Comparison of ENCODE assay signal across 11 cellular contexts in the genomic region with DNA sequence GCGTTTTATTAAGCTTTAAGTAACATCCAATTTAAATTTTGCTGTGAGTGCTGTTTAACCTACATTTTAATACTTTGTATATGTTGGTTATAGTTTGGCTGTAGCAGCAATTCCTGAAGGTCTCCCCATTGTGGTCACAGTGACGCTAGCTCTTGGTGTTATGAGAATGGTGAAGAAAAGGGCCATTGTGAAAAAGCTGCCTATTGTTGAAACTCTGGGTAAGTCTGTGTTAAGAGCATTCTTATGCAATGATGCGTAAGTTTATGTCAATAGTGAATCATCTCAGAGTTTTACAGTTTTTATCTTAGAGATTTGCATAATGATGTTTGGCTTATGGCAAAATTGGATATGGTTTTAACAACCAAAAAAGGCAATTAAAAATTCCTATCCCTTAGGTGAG.
DNase-seq lines count a peak whose midpoint lies in the region; ATAC-seq and TF ChIP-seq lines count a peak whose summit lies in the region.
"Had no signal": no experiment of that assay in that cellular context is flagged by ENCODE, and none has a peak within 500 bp of the region (broad histone marks: within the 10 kb centered on the region; RNA-seq: fewer than 3 reads in every experiment).

No MANE protein-coding gene starts in this region.

- no peaks in the 10 kb centered on the region for H3K9me3 Mint-ChIP-seq in HFFc6
- no peaks in the 10 kb centered on the region for H3K9me3 Mint-ChIP-seq in CD8-positive, alpha-beta T cell
- H3K9me3 Mint-ChIP-seq in activated naive CD8-positive, alpha-beta T cell treated with anti-CD3 and anti-CD28 coated beads, Interleukin-2, amount 50 U/mL, for 24 hours, result no peaks in the 10 kb centered on the region

- POLR2A ChIA-PET in CD8-positive, alpha-beta T cell (lab: Charles Lee), result no interaction called here

- no peak overlapping the region for H3K4me3 ChIP-seq in CD8-positive, alpha-beta T cell (ENCODE audit: low read depth, low read length)
- H3K4me3 ChIP-seq: body of pancreas, lower lobe of right lung had no signal

- peak overlapping the region; percentile 37 for H3K4me3 Mint-ChIP-seq in HFFc6
- no peak overlapping the region for H3K4me3 Mint-ChIP-seq in CD8-positive, alpha-beta T cell
- H3K4me3 Mint-ChIP-seq in activated naive CD8-positive, alpha-beta T cell treated with anti-CD3 and anti-CD28 coated beads, Interleukin-2, amount 50 U/mL, for 24 hours, result no peak overlapping the region

- H3K27me3 Mint-ChIP-seq in HFFc6 (ENCODE audit: insufficient read depth), result no peaks in the 10 kb centered on the region
- H3K27me3 Mint-ChIP-seq in CD8-positive, alpha-beta T cell (ENCODE audit: low read depth), result no peaks in the 10 kb centered on the region
- no peaks in the 10 kb centered on the region for H3K27me3 Mint-ChIP-seq in activated naive CD8-positive, alpha-beta T cell treated with anti-CD3 and anti-CD28 coated beads, Interleukin-2, amount 50 U/mL, for 24 hours

- ATAC-seq in foreskin keratinocyte, result peak; percentile 100
- no peak for ATAC-seq in CD8-positive, alpha-beta T cell
- ATAC-seq in activated naive CD8-positive, alpha-beta T cell treated with anti-CD3 and anti-CD28 coated beads, Interleukin-2, amount 50 U/mL, for 24 hours, result no peak
- ATAC-seq: body of pancreas had no signal

- no peak; the same call in 1 of the 2 replicates for TF ChIP-seq CTCF in HFFc6 (IDR thresholded peaks at IDR 0.05)
- TF ChIP-seq CTCF in foreskin keratinocyte (conservative IDR thresholded peaks at IDR 0.05), result no peak
- no peak for TF ChIP-seq CTCF in CD8-positive, alpha-beta T cell (IDR thresholded peaks at IDR 0.05)

- H3K36me3 Mint-ChIP-seq in HFFc6 (ENCODE audit: low read depth), result peaks cover 66% of the 10 kb centered on the region
- H3K36me3 Mint-ChIP-seq in CD8-positive, alpha-beta T cell, result peaks cover 69% of the 10 kb centered on the region
- peaks cover 66% of the 10 kb centered on the region for H3K36me3 Mint-ChIP-seq in activated naive CD8-positive, alpha-beta T cell treated with anti-CD3 and anti-CD28 coated beads, Interleukin-2, amount 50 U/mL, for 24 hours (ENCODE audit: low read depth)

- DNase-seq in HFFc6 (peak; percentile 90), SK-MEL-5 (ENCODE audit: low read depth, low spot score) (peak; percentile 94), foreskin keratinocyte (peak; percentile 91 to 95), smooth muscle cell of the brain vasculature (ENCODE audit: low read depth, low spot score) (peak; percentile 7), epidermal melanocyte (ENCODE audit: insufficient read length, low spot score) (no peak)
- no peak for DNase-seq in CD8-positive, alpha-beta T cell
- no peak for DNase-seq in activated naive CD8-positive, alpha-beta T cell treated with anti-CD3 and anti-CD28 coated beads, Interleukin-2, amount 50 U/mL, for 24 hours
- DNase-seq: body of pancreas; lower lobe of right lung; stimulated activated CD4-positive, alpha-beta T cell treated with anti-CD3 and anti-CD28 coated beads, Interleukin-2, amount 100 ng/mL, for 48 hours had no signal

- peaks cover 87% of the 10 kb centered on the region for H3K4me1 Mint-ChIP-seq in HFFc6 (ENCODE audit: low read depth)
- no peaks in the 10 kb centered on the region for H3K4me1 Mint-ChIP-seq in CD8-positive, alpha-beta T cell (ENCODE audit: low read depth)
- H3K4me1 Mint-ChIP-seq in activated naive CD8-positive, alpha-beta T cell treated with anti-CD3 and anti-CD28 coated beads, Interleukin-2, amount 50 U/mL, for 24 hours, result peaks cover 4% of the 10 kb centered on the region

- in situ Hi-C loops in SK-MEL-5 (cut with HindIII; ENCODE audit: low pct_unique_long_range_greater_than_20kb, low sequenced_read_pairs), result no loop called here

- no peaks in the 10 kb centered on the region for H3K27me3 ChIP-seq in foreskin keratinocyte
- H3K27me3 ChIP-seq in CD8-positive, alpha-beta T cell (ENCODE audit: insufficient read depth, low read length), result no peaks in the 10 kb centered on the region
- H3K27me3 ChIP-seq: body of pancreas had no signal

- intact Hi-C loops in CD8-positive, alpha-beta T cell (cut with DNase I, micrococcal nuclease), result no loop called here

- H3K36me3 ChIP-seq in CD8-positive, alpha-beta T cell (ENCODE audit: insufficient read depth, low read length), result peaks cover 15% of the 10 kb centered on the region

- peak overlapping the region; percentile 96 for H3K27ac ChIP-seq in foreskin keratinocyte
- no peak overlapping the region for H3K27ac ChIP-seq in CD8-positive, alpha-beta T cell (ENCODE audit: low read depth, low read length)
- H3K27ac ChIP-seq: body of pancreas, lower lobe of right lung, VCaP had no signal

- H3K27ac Mint-ChIP-seq in HFFc6, result peak overlapping the region; percentile 81
- no peak overlapping the region for H3K27ac Mint-ChIP-seq in CD8-positive, alpha-beta T cell
- no peak overlapping the region for H3K27ac Mint-ChIP-seq in activated naive CD8-positive, alpha-beta T cell treated with anti-CD3 and anti-CD28 coated beads, Interleukin-2, amount 50 U/mL, for 24 hours

- CTCF ChIA-PET in CD8-positive, alpha-beta T cell (lab: Charles Lee), result no interaction called here

- peaks cover 11% of the 10 kb centered on the region for H3K4me1 ChIP-seq in foreskin keratinocyte
- H3K4me1 ChIP-seq in CD8-positive, alpha-beta T cell (ENCODE audit: insufficient read depth, low read length), result no peaks in the 10 kb centered on the region
- H3K4me1 ChIP-seq: body of pancreas, lower lobe of right lung had no signal

- no peaks in the 10 kb centered on the region for H3K9me3 ChIP-seq in CD8-positive, alpha-beta T cell (ENCODE audit: low read length)
- H3K9me3 ChIP-seq: body of pancreas, lower lobe of right lung had no signal

Comparison
In these comparisons a context has a peak if more than half of its experiments do, and no peak if none do; other contexts are left out.
1. DNase-seq: peak in HFFc6 (single experiment), SK-MEL-5 (single experiment), foreskin keratinocyte (2 of 2) and smooth muscle cell of the brain vasculature (single experiment); none in CD8-positive, alpha-beta T cell (0 of 7), activated naive CD8-positive, alpha-beta T cell treated with anti-CD3 and anti-CD28 coated beads, Interleukin-2, amount 50 U/mL, for 24 hours (single experiment) and epidermal melanocyte (single experiment).